In the genomic region with DNA sequence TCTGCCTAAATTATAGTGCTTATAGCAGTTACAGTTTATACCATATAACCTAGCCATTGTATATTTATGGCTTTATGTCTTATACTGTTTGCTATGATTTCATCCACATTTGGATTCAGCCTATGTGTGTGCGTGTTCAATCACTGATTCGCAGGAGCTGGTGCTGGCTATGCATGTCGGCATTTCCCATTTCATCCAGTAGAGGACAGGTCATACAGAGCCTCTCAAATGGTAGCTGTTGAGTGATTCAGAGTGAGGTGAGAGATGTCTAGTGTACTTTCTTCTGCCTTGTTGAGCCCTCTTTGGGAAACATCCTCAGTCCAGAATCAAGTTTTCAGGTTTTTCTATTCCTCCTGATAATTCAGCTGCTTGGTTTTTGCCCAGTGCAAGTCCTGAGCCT, we compare ENCODE assay signal across 8 cellular contexts.
DNase-seq lines count a peak whose midpoint lies in the region; ATAC-seq and TF ChIP-seq lines count a peak whose summit lies in the region.
"Had no signal": no experiment of that assay in that cellular context is flagged by ENCODE, and none has a peak within 500 bp of the region (broad histone marks: within the 10 kb centered on the region; RNA-seq: fewer than 3 reads in every experiment).

No MANE protein-coding gene starts in this region.

- no peaks in the 10 kb centered on the region for H3K9me3 ChIP-seq in GM23248 (ENCODE audit: low read depth)
- H3K9me3 ChIP-seq: SJSA1 had no signal

- no peaks in the 10 kb centered on the region for H4K20me1 ChIP-seq in GM23248 (ENCODE audit: insufficient read depth)

- no peaks in the 10 kb centered on the region for H3K4me1 ChIP-seq in GM23248 (ENCODE audit: insufficient read depth)
- H3K4me1 ChIP-seq: SJSA1 had no signal

- no peaks in the 10 kb centered on the region for H3K9me2 ChIP-seq in GM23248 (ENCODE audit: insufficient read depth)

- DNase-seq in GM23248 (peak; percentile 63), RPMI7951 (ENCODE audit: low read depth) (peak; percentile 39), fibroblast of mammary gland (ENCODE audit: low read depth) (peak; percentile 64), retinal pigment epithelial cell (ENCODE audit: low read depth) (peak; percentile 20), C1 segment of cervical spinal cord (lab: John Stamatoyannopoulos, UW) (no peak), inferior parietal cortex (ENCODE audit: extremely low spot score) (no peak)

- H2AFZ ChIP-seq in GM23248, result no peak overlapping the region

- in situ Hi-C loops in GM23248 (cut with MboI), result loop anchor here (5.0 to 25.0 kb wide), 3 partner anchors 115 to 352 kb away; no protein-coding TSS in a partner anchor

- H3F3A ChIP-seq in GM23248 (ENCODE audit: insufficient read depth), result no peaks in the 10 kb centered on the region

- no peak for ATAC-seq in HG02623 (IDR thresholded peaks at IDR 0.05; ENCODE audit: unreplicated experiment)

- no peak overlapping the region for H3K4me3 ChIP-seq in GM23248
- no peak overlapping the region for H3K4me3 ChIP-seq in fibroblast of mammary gland (ENCODE audit: control insufficient read depth, low read depth, low read length)
- no peak overlapping the region for H3K4me3 ChIP-seq in retinal pigment epithelial cell (ENCODE audit: low read length)
- H3K4me3 ChIP-seq: SJSA1 had no signal

- no peaks in the 10 kb centered on the region for H3K27me3 ChIP-seq in GM23248 (replicated peaks; ENCODE audit: insufficient read depth)
- H3K27me3 ChIP-seq: SJSA1 had no signal

- H3K36me3 ChIP-seq in GM23248 (ENCODE audit: low read depth), result no peaks in the 10 kb centered on the region
- H3K36me3 ChIP-seq: SJSA1 had no signal

- no peak overlapping the region for H3K9ac ChIP-seq in GM23248

- 54 to 56% methylated on average over 3 of the region's 3 CpGs for WGBS in GM23248 (ENCODE audit: low coverage in 1 of 2, low lambda C conversion rate in 2 of 2, missing lambda C conversion rate in 2 of 2), 2 experiments

- TF ChIP-seq CTCF in fibroblast of mammary gland (conservative IDR thresholded peaks at IDR 0.05; ENCODE audit: control insufficient read depth, insufficient read depth, low read depth, low read length) (peak; percentile 65), retinal pigment epithelial cell (conservative IDR thresholded peaks at IDR 0.05; ENCODE audit: low read depth, low read length) (peak; percentile 71)

- no peak overlapping the region for H3K27ac ChIP-seq in GM23248
- H3K27ac ChIP-seq: SJSA1 had no signal

- H3K4me2 ChIP-seq in GM23248 (ENCODE audit: unreplicated experiment), result no peak overlapping the region

- no peaks in the 10 kb centered on the region for H3K79me2 ChIP-seq in GM23248 (ENCODE audit: insufficient read depth)

Comparison
In these comparisons a context has a peak if more than half of its experiments do, and no peak if none do; other contexts are left out.
1. DNase-seq: peak in GM23248 (single experiment), RPMI7951 (single experiment), fibroblast of mammary gland (single experiment) and retinal pigment epithelial cell (single experiment); none in C1 segment of cervical spinal cord (0 of 14) and inferior parietal cortex (single experiment).